In the genomic region with DNA sequence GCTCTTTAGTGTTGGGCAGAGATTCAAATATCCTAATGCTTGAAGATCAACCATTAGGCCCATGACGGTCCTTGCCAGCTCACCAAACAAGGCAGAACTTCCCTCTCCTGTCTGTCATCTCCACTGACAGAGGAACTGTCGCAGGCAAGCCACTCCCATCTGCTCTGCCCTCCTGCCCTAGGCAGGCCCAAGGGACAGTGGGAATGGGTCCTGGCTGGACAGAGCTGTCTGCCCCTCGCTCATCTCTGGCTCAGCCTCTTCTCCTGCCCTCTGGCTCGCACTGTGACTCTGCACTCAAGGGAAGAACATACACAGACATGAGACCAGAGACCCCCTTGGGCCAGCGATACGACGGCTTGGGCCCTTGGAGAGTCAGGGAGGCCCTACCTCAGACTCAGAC, we compare ENCODE assay signal across 31 cellular contexts. TPM values are rescaled to one million over a fixed set of nuclear protein-coding genes. Genes with fewer than 3 reads are reported as not detected.
DNase-seq lines count a peak whose midpoint lies in the region; ATAC-seq, FAIRE-seq and TF ChIP-seq lines count a peak whose summit lies in the region.
"Had no signal": no experiment of that assay in that cellular context is flagged by ENCODE, and none has a peak within 500 bp of the region (broad histone marks: within the 10 kb centered on the region; RNA-seq: fewer than 3 reads in every experiment).

No MANE protein-coding gene starts in this region.

- H3K4me1 ChIP-seq in K562 (replicated peaks in 1 of 2; ENCODE audit: control insufficient read depth in 2 of 2, insufficient read depth in 2 of 2, low read length in 2 of 2) = no peaks in the 10 kb centered on the region
- peaks cover 82 to 97% (median 94%) of the 10 kb centered on the region in 3 donors for H3K4me1 ChIP-seq in skeletal muscle tissue (ENCODE audit: control insufficient read depth in 3 of 3, insufficient read depth in 3 of 3, low read length in 3 of 3)

- BruUV-seq in K562 (replicated peaks; lab: Mats Ljungman, UMichigan) = no TSS peak

- no peak for ATAC-seq in K562
- peak; percentile 66 for ATAC-seq in left ventricle myocardium superior
- no peak for ATAC-seq in HG03521 (IDR thresholded peaks at IDR 0.05; ENCODE audit: unreplicated experiment)
- ATAC-seq: activated CD4-positive, alpha-beta T cell treated with anti-CD3 and anti-CD28 coated beads for 36 hours; activated naive CD8-positive, alpha-beta T cell treated with anti-CD3 and anti-CD28 coated beads, Interleukin-2, amount 50 U/mL, for 24 hours; stimulated activated naive CD8-positive, alpha-beta T cell treated with anti-CD3 and anti-CD28 coated beads, Interleukin-15, Interleukin-2, amounts not matched to agents 100 U/mL and 50 U/mL, for 24 hours had no signal

- POLR2A ChIA-PET in K562 (lab: Yijun Ruan, JAX) = no interaction called here

- H3K27me3 Mint-ChIP-seq in CD14-positive monocyte (ENCODE audit: low read depth in 3 of 3) = peaks cover 0 to 2% (median 0%) of the 10 kb centered on the region in 3 donors
- H3K27me3 Mint-ChIP-seq in endothelial cell (ENCODE audit: unreplicated experiment) = peaks cover 5% of the 10 kb centered on the region
- H3K27me3 Mint-ChIP-seq: activated CD4-positive, alpha-beta T cell treated with anti-CD3 and anti-CD28 coated beads for 36 hours; activated naive CD8-positive, alpha-beta T cell treated with anti-CD3 and anti-CD28 coated beads, Interleukin-2, amount 50 U/mL, for 24 hours had no signal

- no peak for TF ChIP-seq RAD21 in K562 (CRISPR knock-in tag; conservative IDR thresholded peaks at IDR 0.05 in 1 of 2, IDR thresholded peaks at IDR 0.05 in 1 of 2)

- WGBS in K562 (ENCODE audit: insufficient coverage, low coverage, missing lambda C conversion rate) = 66% methylated on average over 5 of the region's 7 CpGs

- no peak overlapping the region for H3K4me2 ChIP-seq in K562 (ENCODE audit: insufficient read depth, low read length)

- no peak overlapping the region for H3K9ac ChIP-seq in K562 (ENCODE audit: insufficient read depth in 1 of 2, low read depth in 2 of 2, low read length in 2 of 2)
- H3K9ac ChIP-seq in skeletal muscle tissue (ENCODE audit: low read depth in 1 of 3, low read length in 3 of 3) = peak overlapping the region; percentile 48 to 99 (median 50)

- TF ChIP-seq EP300 in K562 (IDR thresholded peaks at IDR 0.05; ENCODE audit: low read length) = no peak

- H2AFZ ChIP-seq in K562 (ENCODE audit: low read depth, low read length) = no peak overlapping the region

- H3K4me1 Mint-ChIP-seq in CD14-positive monocyte (peaks cover 39% of the 10 kb centered on the region), endothelial cell (ENCODE audit: unreplicated experiment) (peaks cover 5% of the 10 kb centered on the region)

- H3K9me3 Mint-ChIP-seq in CD14-positive monocyte (peaks cover 0 to 2% (median 0%) of the 10 kb centered on the region in 7 donors), endothelial cell (ENCODE audit: unreplicated experiment) (no peaks in the 10 kb centered on the region)
- H3K9me3 Mint-ChIP-seq: activated naive CD8-positive, alpha-beta T cell treated with anti-CD3 and anti-CD28 coated beads, Interleukin-2, amount 50 U/mL, for 24 hours; T-helper 1 cell treated with Interleukin-12 subunit alpha and Interleukin-12 subunit beta and Interleukin-4 antibody, amounts not matched to agents 30 μg/mL and 1 μg/mL, for 36 hours had no signal

- no peak for FAIRE-seq in K562 (lab: Jason Lieb, UNC)
- FAIRE-seq: A204.1 had no signal

- H3K4me3 ChIP-seq in K562 (no peak overlapping the region), skeletal muscle tissue (ENCODE audit: low read length in 3 of 3) (peak overlapping the region in 2 of 3 donors; percentile 22 to 92)
- H3K4me3 ChIP-seq: thyroid gland had no signal

- H3K27ac ChIP-seq in K562 (ENCODE audit: extremely low read depth, low read depth, low read length) (no peak overlapping the region), skeletal muscle tissue (ENCODE audit: low read depth, low read length) (peak overlapping the region; percentile 97)
- H3K27ac ChIP-seq: thyroid gland had no signal

- H3K4me3 Mint-ChIP-seq in CD14-positive monocyte (no peak overlapping the region), endothelial cell (ENCODE audit: unreplicated experiment) (no peak overlapping the region)
- H3K4me3 Mint-ChIP-seq: activated CD4-positive, alpha-beta T cell treated with anti-CD3 and anti-CD28 coated beads for 36 hours; activated naive CD8-positive, alpha-beta T cell treated with anti-CD3 and anti-CD28 coated beads, Interleukin-2, amount 50 U/mL, for 24 hours; T-helper 1 cell treated with Interleukin-12 subunit alpha and Interleukin-12 subunit beta and Interleukin-4 antibody, amounts not matched to agents 30 μg/mL and 1 μg/mL, for 36 hours had no signal

- intact Hi-C loops in CD14-positive monocyte (cut with micrococcal nuclease) = loop anchor here in 1 of 2 donors (10.0 kb wide), 1 partner anchor 232 kb away; no protein-coding TSS in a partner anchor
- intact Hi-C loops in K562 (cut with micrococcal nuclease) = no loop called here
- intact Hi-C loops in left ventricle myocardium superior (cut with micrococcal nuclease) = no loop called here

- H3K9me1 ChIP-seq in K562 (ENCODE audit: control insufficient read depth, insufficient read depth, low read length) = no peaks in the 10 kb centered on the region

- H3K27ac Mint-ChIP-seq in CD14-positive monocyte (peak overlapping the region; percentile 31 to 85 (median 49)), endothelial cell (ENCODE audit: unreplicated experiment) (no peak overlapping the region)
- H3K27ac Mint-ChIP-seq: activated CD4-positive, alpha-beta T cell treated with anti-CD3 and anti-CD28 coated beads for 36 hours; activated naive CD8-positive, alpha-beta T cell treated with anti-CD3 and anti-CD28 coated beads, Interleukin-2, amount 50 U/mL, for 24 hours; T-helper 1 cell treated with Interleukin-12 subunit alpha and Interleukin-12 subunit beta and Interleukin-4 antibody, amounts not matched to agents 30 μg/mL and 1 μg/mL, for 36 hours had no signal

- TF ChIP-seq POLR2A in K562 (conservative IDR thresholded peaks at IDR 0.05) = no peak

- H3K36me3 ChIP-seq in K562 (ENCODE audit: control insufficient read depth, insufficient read depth, low read length) = no peaks in the 10 kb centered on the region
- peaks cover 2 to 18% (median 17%) of the 10 kb centered on the region in 3 donors for H3K36me3 ChIP-seq in skeletal muscle tissue (ENCODE audit: control insufficient read depth in 3 of 3, insufficient read depth in 3 of 3, low read length in 3 of 3)

- no peaks in the 10 kb centered on the region for H3K27me3 ChIP-seq in K562 (ENCODE audit: control insufficient read depth in 2 of 2, insufficient read depth in 2 of 2, low read length in 2 of 2)
- no peaks in the 10 kb centered on the region for H3K27me3 ChIP-seq in skeletal muscle tissue (ENCODE audit: control insufficient read depth in 3 of 3, insufficient read depth in 3 of 3, low read length in 3 of 3)
- H3K27me3 ChIP-seq: thyroid gland had no signal

- no peaks in the 10 kb centered on the region for H3K79me2 ChIP-seq in K562 (ENCODE audit: control insufficient read depth, insufficient read depth, low read length)

- TF ChIP-seq CTCF in CD14-positive monocyte (IDR thresholded peaks at IDR 0.05) = no peak
- no peak for TF ChIP-seq CTCF in K562 (IDR thresholded peaks at IDR 0.05 in 2 of 3, conservative IDR thresholded peaks at IDR 0.05 in 1 of 3; ENCODE audit: insufficient read depth in 2 of 3, low read depth in 1 of 3, low read length in 3 of 3)
- no peak for TF ChIP-seq CTCF in GM20000 (IDR thresholded peaks at IDR 0.05; ENCODE audit: extremely low read depth, missing control alignments)
- no peak for TF ChIP-seq CTCF in endothelial cell (IDR thresholded peaks at IDR 0.05; ENCODE audit: unreplicated experiment)

- CTCF ChIA-PET in K562 (lab: Yijun Ruan, JAX; ENCODE audit: low intra/inter-chr PET ratio) = no interaction called here

- H4K20me1 ChIP-seq in K562 (replicated peaks; ENCODE audit: control insufficient read depth, insufficient read depth, low read length) = no peaks in the 10 kb centered on the region

- in situ Hi-C loops in K562 (cut with MboI) = loop anchor here (10.0 kb wide), 1 partner anchor 232 kb away; no protein-coding TSS in a partner anchor

- H3K36me3 Mint-ChIP-seq in CD14-positive monocyte (peaks cover 63 to 86% of the 10 kb centered on the region in 2 donors), endothelial cell (ENCODE audit: low read depth, unreplicated experiment) (peaks cover 14% of the 10 kb centered on the region)

- DNase-seq in CD14-positive monocyte (ENCODE audit: low spot score) (no peak), K562 (ENCODE audit: extremely low read depth in 1 of 4, low spot score in 3 of 4) (no peak), left ventricle myocardium superior (peak; percentile 53), medulla oblongata (ENCODE audit: extremely low spot score) (no peak), GM20000 (ENCODE audit: low spot score) (no peak), endothelial cell (ENCODE audit: low spot score) (no peak)
- DNase-seq: activated CD4-positive, alpha-beta T cell treated with anti-CD3 and anti-CD28 coated beads for 36 hours; activated CD8-positive, alpha-beta memory T cell treated with anti-CD3 and anti-CD28 coated beads for 24 hours; activated gamma-delta T cell treated with Interleukin-2 at 50 U/mL for 16 hours; activated naive CD8-positive, alpha-beta T cell treated with anti-CD3 and anti-CD28 coated beads, Interleukin-2, amount 50 U/mL, for 24 hours; activated T-cell treated with anti-CD3 and anti-CD28 coated beads, Interleukin-2, amount 50 U/mL, for 1 hour; AML-193; DMS79 treated with DMSO at 0.1 percent for 48 hours; effector memory CD4-positive, alpha-beta T cell; foreskin melanocyte; GOT3; mesendoderm; NCI-H1048; NCI-H187; nucleus accumbens; stimulated activated CD4-positive, alpha-beta T cell treated with anti-CD3 and anti-CD28 coated beads, Interleukin-12 subunit alpha, Interleukin-12 subunit beta, amount 100 ng/mL, for 4 hours; stimulated activated CD4-positive, alpha-beta T cell treated with anti-CD3 and anti-CD28 coated beads, Interleukin-4, amount 100 ng/mL, for 24 hours; stimulated activated naive CD8-positive, alpha-beta T cell treated with anti-CD3 and anti-CD28 coated beads, Interleukin-15, Interleukin-2, amounts not matched to agents 100 U/mL and 50 U/mL, for 24 hours; thyroid gland had no signal

- H3K9me3 ChIP-seq in K562 (replicated peaks; ENCODE audit: control insufficient read depth, insufficient read depth, low read depth, low read length) (no peaks in the 10 kb centered on the region), skeletal muscle tissue (ENCODE audit: control insufficient read depth in 3 of 3, low read length in 3 of 3) (no peaks in the 10 kb centered on the region)
- H3K9me3 ChIP-seq: thyroid gland had no signal

RNA-seq across cellular contexts. Expression of a gene that starts 7.6 kb away (rescaled TPM):
- polyA plus RNA-seq in CD14-positive monocyte = under 1 TPM in 1 of 2 donors, not detected in 1; 0.29 TPM
- total RNA-seq in K562 (2011; cell fraction: chromatin; rRNA removed; ENCODE audit: low replicate concordance) = not detected in 2 replicates
- 0.92 TPM in 1 of 2 replicates, not detected in the other for total RNA-seq in K562 (2011; cell fraction: nucleolus; rRNA removed)
- total RNA-seq in K562 (2011; cell fraction: nucleoplasm; rRNA removed) = not detected in 2 replicates
- total RNA-seq in K562 (2014; rRNA removed) = 0.18 TPM in 1 of 2 replicates, not detected in the other
- not detected in 2 replicates for total RNA-seq in K562 (2014; rRNA removed; fragmentation: Illumina TruSeq; extraction: Trizol)
- 0.38 TPM in 1 of 2 replicates, not detected in the other for total RNA-seq in K562 (2015; rRNA removed; fragmentation: Illumina TruSeq; extraction: Trizol)
- total RNA-seq in K562 (2021) = 0.78 TPM in 1 of 2 replicates, not detected in the other
- polyA plus RNA-seq in K562 (2011; rRNA removed) = not detected in 2 replicates
- polyA plus RNA-seq in K562 (2011; cell fraction: cytosol; rRNA removed) = 0.15 and 0.22 TPM in 2 replicates
- polyA plus RNA-seq in K562 (2011; cell fraction: nucleus; rRNA removed) = 1.6 and 3.1 TPM in 2 replicates
- 0.78 and 4.1 TPM in 2 replicates for polyA plus RNA-seq in K562 (2012)
- polyA plus RNA-seq in K562 (2014; fragmentation: Illumina TruSeq; extraction: Trizol) = 0.74 and 0.82 TPM in 2 replicates
- polyA plus RNA-seq in K562 (2014; fragmentation: Nextera tagmentation; extraction: Ambion mirVana) = under 1 TPM in 1 of 2 experiments, not detected in 1; 0.15 TPM
- 0.44 TPM in 1 of 2 replicates, not detected in the other for polyA plus RNA-seq in K562 (2014; rRNA removed)
- not detected in 2 replicates for polyA minus RNA-seq in K562 (2011; rRNA and poly(A)+ RNA removed)
- not detected in 2 replicates for polyA minus RNA-seq in K562 (2011; cell fraction: cytosol; rRNA and poly(A)+ RNA removed)
- polyA minus RNA-seq in K562 (2011; cell fraction: nucleus; rRNA and poly(A)+ RNA removed) = not detected in 2 replicates
- total RNA-seq in left ventricle myocardium superior = 10.9 TPM
- 35.5 TPM for total RNA-seq in skeletal muscle tissue
- total RNA-seq in endothelial cell (ENCODE audit: unreplicated experiment) = 1.1 TPM
- total RNA-seq: kidney epithelial cell had no signal

RNA-seq across cellular contexts. Expression of a gene that starts 12.0 kb away (rescaled TPM):
- polyA plus RNA-seq in CD14-positive monocyte (under 1 TPM in 1 of 2 donors, not detected in 1; 0.59 TPM), K562 (2011; rRNA removed) (0.20 TPM in 1 of 2 replicates, not detected in the other), K562 (2014; fragmentation: Illumina TruSeq; extraction: Trizol) (not detected in 2 replicates), K562 (2014; fragmentation: Nextera tagmentation; extraction: Ambion mirVana) (not detected), K562 (2014; rRNA removed) (not detected in 2 replicates)
- total RNA-seq in K562 (2011; cell fraction: chromatin; rRNA removed; ENCODE audit: low replicate concordance) = 0.84 and 1.7 TPM in 2 replicates
- total RNA-seq in K562 (2011; cell fraction: nucleolus; rRNA removed) = 0.53 TPM in 1 of 2 replicates, not detected in the other
- total RNA-seq in K562 (2011; cell fraction: nucleoplasm; rRNA removed) = 1.1 and 1.3 TPM in 2 replicates
- total RNA-seq in K562 (2014; rRNA removed) (0.09 TPM in 1 of 2 replicates, not detected in the other), K562 (2014; rRNA removed; fragmentation: Illumina TruSeq; extraction: Trizol) (not detected in 2 replicates), K562 (2015; rRNA removed; fragmentation: Illumina TruSeq; extraction: Trizol) (not detected in 2 replicates), K562 (2021) (0.62 and 0.96 TPM in 2 replicates), left ventricle myocardium superior (4.1 TPM), skeletal muscle tissue (4.2 TPM), endothelial cell (ENCODE audit: unreplicated experiment) (8.2 TPM)
- 0.07 TPM in 1 of 2 replicates, not detected in the other for polyA plus RNA-seq in K562 (2011; cell fraction: cytosol; rRNA removed)
- 0.28 and 0.39 TPM in 2 replicates for polyA plus RNA-seq in K562 (2011; cell fraction: nucleus; rRNA removed)
- 0.05 and 1.1 TPM in 2 replicates for polyA plus RNA-seq in K562 (2012)
- polyA minus RNA-seq in K562 (2011; rRNA and poly(A)+ RNA removed) = not detected in 2 replicates
- polyA minus RNA-seq in K562 (2011; cell fraction: cytosol; rRNA and poly(A)+ RNA removed) = not detected in 2 replicates
- polyA minus RNA-seq in K562 (2011; cell fraction: nucleus; rRNA and poly(A)+ RNA removed) = not detected in 2 replicates

RNA-seq across cellular contexts. Expression of a gene that starts 47.8 kb away (rescaled TPM):
- polyA plus RNA-seq in CD14-positive monocyte = not detected
- not detected in 2 replicates for total RNA-seq in K562 (2011; cell fraction: chromatin; rRNA removed; ENCODE audit: low replicate concordance)
- total RNA-seq in K562 (2011; cell fraction: nucleolus; rRNA removed) = not detected in 2 replicates
- not detected in 2 replicates for total RNA-seq in K562 (2011; cell fraction: nucleoplasm; rRNA removed)
- total RNA-seq in K562 (2014; rRNA removed) = not detected in 2 replicates
- 0.07 TPM in 1 of 2 replicates, not detected in the other for total RNA-seq in K562 (2014; rRNA removed; fragmentation: Illumina TruSeq; extraction: Trizol)
- not detected in 2 replicates for total RNA-seq in K562 (2015; rRNA removed; fragmentation: Illumina TruSeq; extraction: Trizol)
- total RNA-seq in K562 (2021) = 0.25 and 0.35 TPM in 2 replicates
- not detected in 2 replicates for polyA plus RNA-seq in K562 (2011; rRNA removed)
- not detected in 2 replicates for polyA plus RNA-seq in K562 (2011; cell fraction: cytosol; rRNA removed)
- polyA plus RNA-seq in K562 (2011; cell fraction: nucleus; rRNA removed) = 0.04 and 0.24 TPM in 2 replicates
- polyA plus RNA-seq in K562 (2012) = not detected in 2 replicates
- not detected in 2 replicates for polyA plus RNA-seq in K562 (2014; fragmentation: Illumina TruSeq; extraction: Trizol)
- polyA plus RNA-seq in K562 (2014; fragmentation: Nextera tagmentation; extraction: Ambion mirVana) = not detected
- polyA plus RNA-seq in K562 (2014; rRNA removed) = not detected in 2 replicates
- polyA minus RNA-seq in K562 (2011; rRNA and poly(A)+ RNA removed) = not detected in 2 replicates
- 4.0 TPM in 1 of 2 replicates, not detected in the other for polyA minus RNA-seq in K562 (2011; cell fraction: cytosol; rRNA and poly(A)+ RNA removed)
- polyA minus RNA-seq in K562 (2011; cell fraction: nucleus; rRNA and poly(A)+ RNA removed) = not detected in 2 replicates
- not detected for total RNA-seq in left ventricle myocardium superior
- total RNA-seq in skeletal muscle tissue = 2.1 TPM
- not detected for total RNA-seq in endothelial cell (ENCODE audit: unreplicated experiment)
- total RNA-seq: activated CD4-positive, alpha-beta T cell treated with anti-CD3 and anti-CD28 coated beads for 36 hours; kidney epithelial cell; myocyte; RPMI7951 had no signal

RNA-seq across cellular contexts. Expression of a gene that starts 54.9 kb away (rescaled TPM):
- polyA plus RNA-seq in CD14-positive monocyte = 10 to 100 TPM in 1 of 2 donors, 1 to 10 TPM in 1; 8.9 to 11.7 TPM
- total RNA-seq in K562 (2011; cell fraction: chromatin; rRNA removed; ENCODE audit: low replicate concordance) = 3.2 and 8.5 TPM in 2 replicates
- 6.3 and 9.5 TPM in 2 replicates for total RNA-seq in K562 (2011; cell fraction: nucleolus; rRNA removed)
- total RNA-seq in K562 (2011; cell fraction: nucleoplasm; rRNA removed) = 7.5 and 13.3 TPM in 2 replicates
- 2.9 and 4.9 TPM in 2 replicates for total RNA-seq in K562 (2014; rRNA removed)
- 2.0 and 3.0 TPM in 2 replicates for total RNA-seq in K562 (2014; rRNA removed; fragmentation: Illumina TruSeq; extraction: Trizol)
- total RNA-seq in K562 (2015; rRNA removed; fragmentation: Illumina TruSeq; extraction: Trizol) = 5.1 and 5.2 TPM in 2 replicates
- total RNA-seq in K562 (2021) = 5.3 and 6.9 TPM in 2 replicates
- polyA plus RNA-seq in K562 (2011; rRNA removed) = 2.5 and 2.8 TPM in 2 replicates
- 5.2 and 7.2 TPM in 2 replicates for polyA plus RNA-seq in K562 (2011; cell fraction: cytosol; rRNA removed)
- polyA plus RNA-seq in K562 (2011; cell fraction: nucleus; rRNA removed) = 7.9 and 10.5 TPM in 2 replicates
- 4.4 and 17.7 TPM in 2 replicates for polyA plus RNA-seq in K562 (2012)
- polyA plus RNA-seq in K562 (2014; fragmentation: Illumina TruSeq; extraction: Trizol) = 6.3 and 7.7 TPM in 2 replicates
- polyA plus RNA-seq in K562 (2014; fragmentation: Nextera tagmentation; extraction: Ambion mirVana) = under 1 TPM; 0.14 to 0.52 TPM
- 7.6 and 8.4 TPM in 2 replicates for polyA plus RNA-seq in K562 (2014; rRNA removed)
- 1.5 and 2.1 TPM in 2 replicates for polyA minus RNA-seq in K562 (2011; rRNA and poly(A)+ RNA removed)
- polyA minus RNA-seq in K562 (2011; cell fraction: cytosol; rRNA and poly(A)+ RNA removed) = 5.5 TPM in 1 of 2 replicates, not detected in the other
- 3.1 and 4.2 TPM in 2 replicates for polyA minus RNA-seq in K562 (2011; cell fraction: nucleus; rRNA and poly(A)+ RNA removed)
- 9.0 TPM for total RNA-seq in left ventricle myocardium superior
- 8.9 TPM for total RNA-seq in skeletal muscle tissue
- total RNA-seq in endothelial cell (ENCODE audit: unreplicated experiment) = 24.5 TPM

Comparison
In these comparisons a context has a peak if more than half of its experiments do, and no peak if none do; other contexts are left out.
1. H3K9ac ChIP-seq: peak in skeletal muscle tissue (3 of 3); none in K562 (0 of 2).